Comparison of ENCODE assay signal across 25 cellular contexts in genomic region chr12:70798016-70798768, GRCh38.
"Had no signal": no experiment of that assay in that cellular context is flagged by ENCODE, and none has a peak within 500 bp of the region (broad histone marks: within the 10 kb centered on the region; RNA-seq: fewer than 3 reads in every experiment).

No MANE protein-coding gene starts in this region.

- FAIRE-seq: colon, endothelial cell of umbilical vein, keratinocyte had no signal

- H3K27ac ChIP-seq: body of pancreas, esophagus muscularis mucosa, parathyroid adenoma, right lobe of liver, thoracic aorta, vagina had no signal

- H3K36me3 ChIP-seq: esophagus muscularis mucosa, right lobe of liver, thoracic aorta, vagina had no signal

- ATAC-seq: activated T-cell treated with anti-CD3 and anti-CD28 coated beads, Interleukin-2, amount 50 U/mL, for 4 hours; body of pancreas; effector memory CD8-positive, alpha-beta T cell; left colon; right lobe of liver; stimulated activated naive B cell treated with anti-CD40 and anti-IgM and Interleukin-4, amounts not matched to agents 10 μg/mL and 1 μg/mL and 100 μg/mL, for 72 hours had no signal

- H3K27me3 ChIP-seq: body of pancreas, dorsolateral prefrontal cortex, esophagus muscularis mucosa, right lobe of liver, vagina had no signal

- H3K4me3 ChIP-seq: body of pancreas, dorsolateral prefrontal cortex, esophagus muscularis mucosa, lung, right lobe of liver, thoracic aorta, vagina had no signal

- DNase-seq: activated B cell treated with CpG ODN at 0.5 μM for 24 hours; activated CD4-positive, alpha-beta T cell treated with anti-CD3 and anti-CD28 coated beads for 4 hours; activated CD4-positive, alpha-beta T cell treated with anti-CD3 and anti-CD28 coated beads, Interleukin-2, amount 50 U/mL, for 48 hours; activated CD8-positive, alpha-beta memory T cell treated with anti-CD3 and anti-CD28 coated beads, Interleukin-2, amount 50 U/mL, for 48 hours; activated naive CD4-positive, alpha-beta T cell treated with anti-CD3 and anti-CD28 coated beads for 36 hours; activated naive CD8-positive, alpha-beta T cell treated with anti-CD3 and anti-CD28 coated beads, Interleukin-2, amount 10 ng/mL, durations not matched to agents 7 days and 5 days; activated T-cell treated with anti-CD3 and anti-CD28 coated beads, Interleukin-2, amount 50 U/mL, for 4 hours; effector memory CD8-positive, alpha-beta T cell; left colon; naive B cell; right lobe of liver; stimulated activated CD4-positive, alpha-beta T cell treated with anti-CD3 and anti-CD28 coated beads, Interleukin-2, amount 100 ng/mL, for 48 hours; stimulated activated CD8-positive, alpha-beta memory T cell treated with anti-CD3 and anti-CD28 coated beads, Interleukin-4, amount 100 ng/mL, for 48 hours; stimulated activated naive B cell treated with anti-CD40 and anti-IgM and Interleukin-4, amounts not matched to agents 10 μg/mL and 1 μg/mL and 100 μg/mL, for 72 hours; T1000 had no signal

- H3K9me3 ChIP-seq: body of pancreas, esophagus muscularis mucosa, right lobe of liver, thoracic aorta, vagina had no signal

- H3K4me1 ChIP-seq: body of pancreas, esophagus muscularis mucosa, parathyroid adenoma, right lobe of liver, vagina had no signal
